Comparison of ENCODE assay signal across 14 cellular contexts in genomic region chr10:71216363-71216695, GRCh38. TPM values are rescaled to one million over a fixed set of nuclear protein-coding genes. Genes with fewer than 3 reads are reported as not detected.
A peak's percentile ranks its signal among the peaks of the same experiment; 100 is the strongest.
DNase-seq lines count a peak whose midpoint lies in the region; ATAC-seq and TF ChIP-seq lines count a peak whose summit lies in the region.
"Had no signal": no experiment of that assay in that cellular context is flagged by ENCODE, and none has a peak within 500 bp of the region (broad histone marks: within the 10 kb centered on the region; RNA-seq: fewer than 3 reads in every experiment).

No MANE protein-coding gene starts in this region.

- H3K4me3 ChIP-seq in SK-N-SH (ENCODE audit: low read depth in 2 of 2, low read length in 1 of 2) (peak overlapping the region; percentile 53 to 70), ascending aorta (peak overlapping the region in 1 of 2 donors; percentile 61)

- TF ChIP-seq CTCF in SK-N-SH (IDR thresholded peaks at IDR 0.05) (no peak), ascending aorta (IDR thresholded peaks at IDR 0.05) (no peak), omental fat pad (IDR thresholded peaks at IDR 0.05) (no peak)

- H3K36me3 Mint-ChIP-seq in stimulated activated effector memory CD8-positive, alpha-beta T cell treated with anti-CD3 and anti-CD28 coated beads, Interleukin-12 subunit alpha, Interleukin-12 subunit beta, amount 100 ng/mL, for 72 hours: peaks cover 6% of the 10 kb centered on the region
- H3K36me3 Mint-ChIP-seq: activated naive CD4-positive, alpha-beta T cell treated with anti-CD3 and anti-CD28 coated beads, Interleukin-2, amount 50 U/mL, for 24 hours; stimulated activated naive B cell treated with anti-CD40 and anti-IgM and Interleukin-4, amounts not matched to agents 10 μg/mL and 1 μg/mL and 100 μg/mL, for 72 hours had no signal

- intact Hi-C loops in ascending aorta (cut with DNase I): loop anchor here (2.0 to 10.0 kb wide), 2 partner anchors 26 to 638 kb away; partner anchors contain the start of gene PSAP

- CTCF ChIA-PET in SK-N-SH (lab: Yijun Ruan, JAX): interaction anchor here (0.9 to 10.6 kb wide), 13 partner anchors 16 to 313 kb away, joined by 3 to 107 read pairs (median 6); no protein-coding TSS in a partner anchor

- POLR2A ChIA-PET in SK-N-SH (lab: Yijun Ruan, JAX): interaction anchor here (0.9 to 6.9 kb wide), 6 partner anchors 18 to 63 kb away, joined by 3 to 65 read pairs (median 14); no protein-coding TSS in a partner anchor

- no peak for ATAC-seq in SK-N-SH treated with all-trans-retinoic acid at 6 μM for 48 hours
- no peak for ATAC-seq in stimulated activated effector memory CD8-positive, alpha-beta T cell treated with anti-CD3 and anti-CD28 coated beads, Interleukin-12 subunit alpha, Interleukin-12 subunit beta, amount 100 ng/mL, for 72 hours
- no peak for ATAC-seq in GM18909 (IDR thresholded peaks at IDR 0.05; ENCODE audit: poor library complexity, unreplicated experiment)
- ATAC-seq in omental fat pad (ENCODE audit: low FRiP score): no peak
- ATAC-seq: stimulated activated naive B cell treated with anti-CD40 and anti-IgM and Interleukin-4, amounts not matched to agents 10 μg/mL and 1 μg/mL and 100 μg/mL, for 72 hours had no signal

- H3F3A ChIP-seq in SK-N-SH (replicated peaks; ENCODE audit: insufficient read depth): peaks cover 4% of the 10 kb centered on the region

- H3K36me3 ChIP-seq in SK-N-SH (replicated peaks in 1 of 2; ENCODE audit: control insufficient read depth in 1 of 2, insufficient read depth in 2 of 2, low read length in 1 of 2): no peaks in the 10 kb centered on the region
- no peaks in the 10 kb centered on the region for H3K36me3 ChIP-seq in ascending aorta

- DNase-seq in SK-N-SH (no peak), ascending aorta (ENCODE audit: low spot score in 2 of 2) (no peak), islet precursor cell (peak; percentile 55), NCI-H1694 (lab: John Stamatoyannopoulos, UW) (no peak), omental fat pad (ENCODE audit: low spot score) (no peak)
- no peak for DNase-seq in stimulated activated effector memory CD8-positive, alpha-beta T cell treated with anti-CD3 and anti-CD28 coated beads, Interleukin-12 subunit alpha, Interleukin-12 subunit beta, amount 100 ng/mL, for 72 hours (ENCODE audit: low spot score in 2 of 2)
- DNase-seq: activated CD4-positive, alpha-beta T cell treated with anti-CD3 and anti-CD28 coated beads, Interleukin-2, amount 50 U/mL, for 1 hour; DMS79; effector memory CD4-positive, alpha-beta T cell; stimulated activated naive B cell treated with anti-CD40 and anti-IgM and Interleukin-4, amounts not matched to agents 10 μg/mL and 1 μg/mL and 100 μg/mL, for 72 hours had no signal

- no peaks in the 10 kb centered on the region for H3K9me3 Mint-ChIP-seq in stimulated activated effector memory CD8-positive, alpha-beta T cell treated with anti-CD3 and anti-CD28 coated beads, Interleukin-12 subunit alpha, Interleukin-12 subunit beta, amount 100 ng/mL, for 72 hours
- H3K9me3 Mint-ChIP-seq: activated naive CD4-positive, alpha-beta T cell treated with anti-CD3 and anti-CD28 coated beads, Interleukin-2, amount 50 U/mL, for 24 hours; stimulated activated naive B cell treated with anti-CD40 and anti-IgM and Interleukin-4, amounts not matched to agents 10 μg/mL and 1 μg/mL and 100 μg/mL, for 72 hours had no signal

- H3K9me2 ChIP-seq in SK-N-SH: no peaks in the 10 kb centered on the region

- no peak for TF ChIP-seq EP300 in SK-N-SH (IDR thresholded peaks at IDR 0.05; ENCODE audit: borderline replicate concordance in 1 of 2, low read depth in 1 of 2, low read length in 1 of 2)

- peaks cover 71% of the 10 kb centered on the region for H4K20me1 ChIP-seq in SK-N-SH (ENCODE audit: insufficient read depth)

- peak overlapping the region; percentile 77; the same call in 1 of the 2 replicates for H3K9ac ChIP-seq in SK-N-SH

- no peak overlapping the region for H2AFZ ChIP-seq in SK-N-SH (ENCODE audit: low read depth)

- H3K4me2 ChIP-seq in SK-N-SH: peak overlapping the region; percentile 96

- H3K4me3 Mint-ChIP-seq in stimulated activated effector memory CD8-positive, alpha-beta T cell treated with anti-CD3 and anti-CD28 coated beads, Interleukin-12 subunit alpha, Interleukin-12 subunit beta, amount 100 ng/mL, for 72 hours: peak overlapping the region; percentile 63
- H3K4me3 Mint-ChIP-seq: stimulated activated naive B cell treated with anti-CD40 and anti-IgM and Interleukin-4, amounts not matched to agents 10 μg/mL and 1 μg/mL and 100 μg/mL, for 72 hours had no signal

- H3K27me3 ChIP-seq in SK-N-SH (ENCODE audit: insufficient read depth): no peaks in the 10 kb centered on the region; the same call in 1 of the 2 replicates
- no peaks in the 10 kb centered on the region for H3K27me3 ChIP-seq in ascending aorta

- H3K4me1 ChIP-seq in SK-N-SH (ENCODE audit: control insufficient read depth in 1 of 2, insufficient read depth in 2 of 2, low read depth in 1 of 2, low read length in 1 of 2) (peaks cover 41 to 68% of the 10 kb centered on the region in 2 experiments; a peak in 3 of 4 replicates), ascending aorta (peaks cover 0 to 25% of the 10 kb centered on the region in 2 donors)

- TF ChIP-seq RAD21 in SK-N-SH (IDR thresholded peaks at IDR 0.05; ENCODE audit: low read length): no peak

- peak overlapping the region; percentile 90 to 91 for H3K27ac ChIP-seq in SK-N-SH (ENCODE audit: low read depth in 2 of 2, low read length in 1 of 2)
- H3K27ac ChIP-seq in ascending aorta: peak overlapping the region; percentile 62 to 72
- H3K27ac ChIP-seq: 22Rv1 had no signal

- peaks cover 92% of the 10 kb centered on the region for H3K79me2 ChIP-seq in SK-N-SH (ENCODE audit: insufficient read depth)

- H3K4me1 Mint-ChIP-seq in stimulated activated effector memory CD8-positive, alpha-beta T cell treated with anti-CD3 and anti-CD28 coated beads, Interleukin-12 subunit alpha, Interleukin-12 subunit beta, amount 100 ng/mL, for 72 hours: peaks cover 13% of the 10 kb centered on the region

- WGBS in SK-N-SH (ENCODE audit: low lambda C conversion rate): 63% methylated on average over 1 of the region's 1 CpG

- H3K9me3 ChIP-seq in SK-N-SH (no peaks in the 10 kb centered on the region), ascending aorta (no peaks in the 10 kb centered on the region)

- no peak overlapping the region for H3K27ac Mint-ChIP-seq in stimulated activated effector memory CD8-positive, alpha-beta T cell treated with anti-CD3 and anti-CD28 coated beads, Interleukin-12 subunit alpha, Interleukin-12 subunit beta, amount 100 ng/mL, for 72 hours
- H3K27ac Mint-ChIP-seq: activated naive CD4-positive, alpha-beta T cell treated with anti-CD3 and anti-CD28 coated beads, Interleukin-2, amount 50 U/mL, for 24 hours; stimulated activated naive B cell treated with anti-CD40 and anti-IgM and Interleukin-4, amounts not matched to agents 10 μg/mL and 1 μg/mL and 100 μg/mL, for 72 hours had no signal

TF ChIP-seq in SK-N-SH, 30 proteins besides CTCF, POLR2A, EP300 and RAD21:
- no peak for TF ChIP-seq USF2 (IDR thresholded peaks at IDR 0.05; ENCODE audit: borderline replicate concordance, low read depth, low read length)

TF ChIP-seq in SK-N-SH treated with all-trans-retinoic acid at 6 μM for 48 hours, 23 proteins besides CTCF, POLR2A, EP300 and RAD21:
- TF ChIP-seq OSR1 (CRISPR knock-in tag; IDR thresholded peaks at IDR 0.05) (no peak), TSHZ2 (CRISPR knock-in tag; IDR thresholded peaks at IDR 0.05) (no peak), CSRNP3 (CRISPR knock-in tag; IDR thresholded peaks at IDR 0.05) (no peak), ZNF565 (CRISPR knock-in tag; conservative IDR thresholded peaks at IDR 0.05; ENCODE audit: low read depth) (no peak), ARNTL (CRISPR knock-in tag; IDR thresholded peaks at IDR 0.05; ENCODE audit: borderline replicate concordance, low read depth) (no peak), PPARA (CRISPR knock-in tag; IDR thresholded peaks at IDR 0.05; ENCODE audit: borderline replicate concordance) (no peak), TOX (CRISPR knock-in tag; IDR thresholded peaks at IDR 0.05; ENCODE audit: borderline replicate concordance) (no peak), SNAI2 (CRISPR knock-in tag; IDR thresholded peaks at IDR 0.05) (no peak)

RNA-seq across cellular contexts. Expression of gene UNC5B, which starts 4.0 kb away (rescaled TPM):
- 12.2 and 13.8 TPM in 2 replicates for polyA plus RNA-seq in SK-N-SH (2012; rRNA removed)
- 7.9 and 13.9 TPM in 2 replicates for polyA plus RNA-seq in SK-N-SH (2012; cell fraction: cytosol; rRNA removed)
- polyA plus RNA-seq in SK-N-SH (2012; cell fraction: nucleus; rRNA removed): 19.4 and 24.8 TPM in 2 replicates
- total RNA-seq in ascending aorta (42.4 TPM), omental fat pad (1 to 10 TPM; 3.4 to 5.2 (median 3.9) TPM)
